In genomic region chr11:120108785-120109168, GRCh38 we compare ENCODE assay signal across 17 cellular contexts. TPM values are rescaled to one million over a fixed set of nuclear protein-coding genes. Genes with fewer than 3 reads are reported as not detected.
"Had no signal": no experiment of that assay in that cellular context is flagged by ENCODE, and none has a peak within 500 bp of the region (broad histone marks: within the 10 kb centered on the region; RNA-seq: fewer than 3 reads in every experiment).

No MANE protein-coding gene starts in this region.

- H3K27ac Mint-ChIP-seq: activated B cell treated with CpG ODN at 0.5 μM for 24 hours; activated CD4-positive, alpha-beta memory T cell treated with anti-CD3 and anti-CD28 coated beads, Interleukin-2, amount 10 ng/mL, durations not matched to agents 7 days and 5 days; activated CD8-positive, alpha-beta memory T cell treated with anti-CD3 and anti-CD28 coated beads, Interleukin-2, amount 10 ng/mL, durations not matched to agents 7 days and 5 days; activated naive CD8-positive, alpha-beta T cell treated with anti-CD3 and anti-CD28 coated beads for 36 hours; activated T-helper 17 cell treated with anti-CD3 and anti-CD28 coated beads, Interleukin-2, amount 50 U/mL, for 72 hours; stimulated activated naive CD8-positive, alpha-beta T cell treated with anti-CD3 and anti-CD28 coated beads, Interleukin-15, amount 100 ng/mL, for 72 hours had no signal

- FAIRE-seq: endometrium, islet of Langerhans had no signal

- H3K36me3 Mint-ChIP-seq: activated CD8-positive, alpha-beta memory T cell treated with anti-CD3 and anti-CD28 coated beads, Interleukin-2, amount 10 ng/mL, durations not matched to agents 7 days and 5 days; activated naive CD8-positive, alpha-beta T cell treated with anti-CD3 and anti-CD28 coated beads for 36 hours had no signal

- H3K4me3 ChIP-seq: body of pancreas, coronary artery, ovary, psoas muscle, skin epidermis, testis, upper lobe of right lung had no signal

- H3K9me3 Mint-ChIP-seq: activated B cell treated with CpG ODN at 0.5 μM for 24 hours; activated CD4-positive, alpha-beta memory T cell treated with anti-CD3 and anti-CD28 coated beads, Interleukin-2, amount 10 ng/mL, durations not matched to agents 7 days and 5 days; activated naive CD8-positive, alpha-beta T cell treated with anti-CD3 and anti-CD28 coated beads for 36 hours; activated T-helper 17 cell treated with anti-CD3 and anti-CD28 coated beads, Interleukin-2, amount 50 U/mL, for 72 hours; central memory CD8-positive, alpha-beta T cell; neural crest cell; stimulated activated naive CD8-positive, alpha-beta T cell treated with anti-CD3 and anti-CD28 coated beads, Interleukin-15, amount 100 ng/mL, for 72 hours had no signal

- H3K4me3 Mint-ChIP-seq: activated B cell treated with CpG ODN at 0.5 μM for 24 hours; activated CD4-positive, alpha-beta memory T cell treated with anti-CD3 and anti-CD28 coated beads, Interleukin-2, amount 10 ng/mL, durations not matched to agents 7 days and 5 days; activated CD8-positive, alpha-beta memory T cell treated with anti-CD3 and anti-CD28 coated beads, Interleukin-2, amount 10 ng/mL, durations not matched to agents 7 days and 5 days; activated naive CD8-positive, alpha-beta T cell treated with anti-CD3 and anti-CD28 coated beads for 36 hours; activated T-helper 17 cell treated with anti-CD3 and anti-CD28 coated beads, Interleukin-2, amount 50 U/mL, for 72 hours; central memory CD8-positive, alpha-beta T cell; neural crest cell; stimulated activated naive CD8-positive, alpha-beta T cell treated with anti-CD3 and anti-CD28 coated beads, Interleukin-15, amount 100 ng/mL, for 72 hours had no signal

- H3K4me1 Mint-ChIP-seq: activated B cell treated with CpG ODN at 0.5 μM for 24 hours; activated CD4-positive, alpha-beta memory T cell treated with anti-CD3 and anti-CD28 coated beads, Interleukin-2, amount 10 ng/mL, durations not matched to agents 7 days and 5 days; activated CD8-positive, alpha-beta memory T cell treated with anti-CD3 and anti-CD28 coated beads, Interleukin-2, amount 10 ng/mL, durations not matched to agents 7 days and 5 days; activated naive CD8-positive, alpha-beta T cell treated with anti-CD3 and anti-CD28 coated beads for 36 hours; activated T-helper 17 cell treated with anti-CD3 and anti-CD28 coated beads, Interleukin-2, amount 50 U/mL, for 72 hours; central memory CD8-positive, alpha-beta T cell; neural crest cell; stimulated activated naive CD8-positive, alpha-beta T cell treated with anti-CD3 and anti-CD28 coated beads, Interleukin-15, amount 100 ng/mL, for 72 hours had no signal

- H3K36me3 ChIP-seq: ovary, upper lobe of right lung had no signal

- H3K9me3 ChIP-seq: body of pancreas, ovary, psoas muscle, testis, upper lobe of right lung had no signal

- H3K4me1 ChIP-seq: body of pancreas, psoas muscle, testis, upper lobe of right lung had no signal

- H3K27me3 ChIP-seq: body of pancreas, ovary, testis, upper lobe of right lung had no signal

- H3K27ac ChIP-seq: body of pancreas, coronary artery, ovary, psoas muscle, testis, upper lobe of right lung had no signal

RNA-seq across cellular contexts. Expression of gene TRIM29, which starts 29.1 kb away (rescaled TPM):
- total RNA-seq: activated B cell treated with CpG ODN at 0.5 μM for 24 hours; activated CD4-positive, alpha-beta memory T cell treated with anti-CD3 and anti-CD28 coated beads, Interleukin-2, amount 10 ng/mL, durations not matched to agents 7 days and 5 days; activated CD8-positive, alpha-beta memory T cell treated with anti-CD3 and anti-CD28 coated beads, Interleukin-2, amount 10 ng/mL, durations not matched to agents 7 days and 5 days; activated naive CD8-positive, alpha-beta T cell treated with anti-CD3 and anti-CD28 coated beads for 36 hours; activated T-helper 17 cell treated with anti-CD3 and anti-CD28 coated beads, Interleukin-2, amount 50 U/mL, for 72 hours; neural crest cell had no signal
